27 cellular contexts compared by ENCODE assay signal in the genomic region with DNA sequence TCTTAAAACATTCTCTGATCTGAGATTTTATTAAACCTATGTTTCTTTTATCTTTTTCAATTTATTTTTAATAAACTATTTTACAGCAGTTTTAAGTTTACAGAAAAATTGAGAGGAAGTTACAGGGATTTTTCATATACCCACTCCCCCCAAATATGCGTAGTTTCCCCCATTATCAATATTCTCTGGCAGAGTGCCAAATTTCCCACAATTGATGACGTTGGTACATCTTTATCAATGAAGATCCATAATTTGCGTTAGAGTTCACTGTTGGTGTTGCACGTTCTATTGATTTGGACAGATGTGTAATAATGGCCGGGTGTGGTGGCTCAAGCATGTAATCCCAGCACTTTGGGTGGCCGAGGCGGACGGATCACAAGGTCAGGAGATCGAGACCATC.
"Had no signal": no experiment of that assay in that cellular context is flagged by ENCODE, and none has a peak within 500 bp of the region (broad histone marks: within the 10 kb centered on the region; RNA-seq: fewer than 3 reads in every experiment).

No MANE protein-coding gene starts in this region.

- H3K36me3 ChIP-seq: colonic mucosa, esophagus muscularis mucosa, esophagus squamous epithelium, gastrocnemius medialis, gastroesophageal sphincter, heart left ventricle, heart right ventricle had no signal

- H3K4me3 ChIP-seq: colonic mucosa, coronary artery, dorsolateral prefrontal cortex, esophagus muscularis mucosa, esophagus squamous epithelium, gastrocnemius medialis, gastroesophageal sphincter, heart left ventricle, heart right ventricle had no signal

- FAIRE-seq: colon, endometrium, endothelial cell of umbilical vein, frontal cortex had no signal

- DNase-seq: colonic mucosa; cortex of kidney; dermis blood vessel endothelial cell; dorsolateral prefrontal cortex; effector CD4-positive, alpha-beta T cell; effector CD8-positive, alpha-beta T cell; effector memory CD4-positive, alpha-beta T cell; effector memory CD8-positive, alpha-beta T cell; endodermal cell; erythroblast; esophagus squamous epithelium; foreskin fibroblast; foreskin keratinocyte; foreskin melanocyte; gastrocnemius medialis; glutamatergic neuron; head of caudate nucleus; heart left ventricle; heart right ventricle had no signal

- H3K4me1 ChIP-seq: colonic mucosa, esophagus muscularis mucosa, esophagus squamous epithelium, foreskin keratinocyte, gastrocnemius medialis, gastroesophageal sphincter, heart left ventricle, heart right ventricle had no signal

- H3K27ac ChIP-seq: colonic mucosa, coronary artery, dorsolateral prefrontal cortex, epithelial cell of prostate, esophagus muscularis mucosa, esophagus squamous epithelium, foreskin keratinocyte, gastrocnemius medialis, gastroesophageal sphincter, heart left ventricle, heart right ventricle had no signal

- ATAC-seq: effector memory CD8-positive, alpha-beta T cell; foreskin keratinocyte; gastrocnemius medialis; gastroesophageal sphincter; heart left ventricle; heart right ventricle had no signal

- H3K27me3 ChIP-seq: colonic mucosa, esophagus muscularis mucosa, esophagus squamous epithelium, foreskin keratinocyte, gastrocnemius medialis, gastroesophageal sphincter, heart left ventricle, heart right ventricle had no signal

- H3K9me3 ChIP-seq: colonic mucosa, gastrocnemius medialis, gastroesophageal sphincter had no signal
